Comparison of ENCODE assay signal across 9 cellular contexts in the genomic region with DNA sequence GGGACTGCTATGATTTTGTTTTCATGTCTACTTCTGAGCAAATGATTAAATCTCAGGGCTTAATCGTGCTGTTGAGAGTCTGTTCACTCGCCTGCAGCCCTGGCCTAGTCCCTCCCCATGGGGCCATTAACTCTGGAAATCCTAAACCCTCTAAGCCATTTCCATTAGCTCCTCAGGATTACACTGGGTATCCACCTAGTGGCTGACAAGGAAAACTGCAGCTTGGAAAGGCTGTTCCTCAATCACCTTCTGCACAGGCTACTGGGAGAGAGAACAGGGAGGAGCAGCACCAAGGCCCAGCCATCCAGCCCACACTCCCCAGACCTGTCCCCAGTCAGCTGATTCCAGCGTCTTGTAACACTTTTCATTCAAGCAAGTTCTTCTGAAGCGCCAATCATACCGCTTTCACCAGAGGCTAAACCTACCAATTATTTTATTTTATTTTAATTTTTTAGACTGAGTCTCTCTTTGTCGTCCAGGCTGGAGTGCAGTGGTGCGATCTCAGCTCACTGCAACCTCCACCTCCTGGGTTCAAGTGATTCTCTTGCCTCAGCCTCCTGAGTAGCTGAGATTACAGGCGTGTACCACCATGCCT. TPM values are rescaled to one million over a fixed set of nuclear protein-coding genes. Genes with fewer than 3 reads are reported as not detected.
A peak's percentile ranks its signal among the peaks of the same experiment; 100 is the strongest.
DNase-seq lines count a peak whose midpoint lies in the region; ATAC-seq and TF ChIP-seq lines count a peak whose summit lies in the region.
"Had no signal": no experiment of that assay in that cellular context is flagged by ENCODE, and none has a peak within 500 bp of the region (broad histone marks: within the 10 kb centered on the region; RNA-seq: fewer than 3 reads in every experiment).

No MANE protein-coding gene starts in this region.

- H4K20me1 ChIP-seq in DOHH2 (ENCODE audit: control insufficient read depth, insufficient read depth, low read depth, low read length) (no peaks in the 10 kb centered on the region), IMR-90 (ENCODE audit: insufficient read depth, low read length) (no peaks in the 10 kb centered on the region)

- H3K36me3 ChIP-seq in DOHH2 (ENCODE audit: control insufficient read depth, low read length) = no peaks in the 10 kb centered on the region
- H3K36me3 ChIP-seq in IMR-90 (ENCODE audit: control insufficient read depth, insufficient read depth, low read length) = no peaks in the 10 kb centered on the region
- no peaks in the 10 kb centered on the region for H3K36me3 ChIP-seq in body of pancreas (replicated peaks in 1 of 2; ENCODE audit: insufficient read depth in 1 of 2, low read depth in 2 of 2)
- no peaks in the 10 kb centered on the region for H3K36me3 ChIP-seq in stomach

- no peak overlapping the region for H3K4me3 ChIP-seq in DOHH2 (ENCODE audit: low read length)
- no peak overlapping the region for H3K4me3 ChIP-seq in IMR-90 (ENCODE audit: insufficient read depth, low read depth, low read length)
- no peak overlapping the region for H3K4me3 ChIP-seq in body of pancreas
- H3K4me3 ChIP-seq in stomach = no peak overlapping the region

- H3K14ac ChIP-seq in IMR-90 (replicated peaks; ENCODE audit: low read depth, low read length) = no peak overlapping the region

- peak; percentile 78 for ATAC-seq in GM19463 (IDR thresholded peaks at IDR 0.05; ENCODE audit: unreplicated experiment)
- peak; percentile 97 for ATAC-seq in IMR-90 (ENCODE audit: low read depth)
- ATAC-seq in body of pancreas = peak; percentile 60

- no peak overlapping the region for H2BK20ac ChIP-seq in IMR-90 (ENCODE audit: low read depth, low read length)

- no peak overlapping the region for H2AK9ac ChIP-seq in IMR-90 (replicated peaks; ENCODE audit: low read depth, low read length, poor library complexity)

- TF ChIP-seq POLR2A in IMR-90 (IDR thresholded peaks at IDR 0.05; ENCODE audit: low read depth, low read length) (no peak), body of pancreas (IDR thresholded peaks at IDR 0.05) (no peak), stomach (IDR thresholded peaks at IDR 0.05) (no peak)

- WGBS in IMR-90 (ENCODE audit: extremely low coverage in 2 of 2, insufficient read length in 1 of 2), 2 experiments = 0% methylated on average over 1 of the region's 8 CpGs; no CpG with 5 or more reads in 1 of the 2 experiments
- WGBS in body of pancreas, 2 donors = 44 to 60% methylated on average over 8 of the region's 8 CpGs
- 55 to 60% (median 57%) methylated on average over 8 of the region's 8 CpGs for WGBS in stomach, 5 donors

- TF ChIP-seq CTCF in DOHH2 (IDR thresholded peaks at IDR 0.05; ENCODE audit: low read depth, low read length, poor library complexity, severe bottlenecking) = peak; percentile 83
- TF ChIP-seq CTCF in IMR-90 (conservative IDR thresholded peaks at IDR 0.05; ENCODE audit: low read depth, low read length) = peak; percentile 62
- TF ChIP-seq CTCF in body of pancreas (IDR thresholded peaks at IDR 0.05) = peak; percentile 55 to 70 (median 64)
- TF ChIP-seq CTCF in stomach (IDR thresholded peaks at IDR 0.05) = peak in 5 of 7 experiments; percentile 20 to 76 (median 66)

- no peak overlapping the region for H3K18ac ChIP-seq in IMR-90 (ENCODE audit: low read depth, low read length)

- in situ Hi-C loops in IMR-90 (cut with MboI; ENCODE audit: low sequenced_read_pairs) = loop anchor here (25.0 kb wide), 1 partner anchor 306 kb away; no protein-coding TSS in a partner anchor

- H2AFZ ChIP-seq in IMR-90 (replicated peaks; ENCODE audit: low read length, poor library complexity) = no peak overlapping the region

- no peaks in the 10 kb centered on the region for H3K79me2 ChIP-seq in DOHH2 (ENCODE audit: control insufficient read depth, low read length)

- TF ChIP-seq EP300 in stomach (IDR thresholded peaks at IDR 0.05) = no peak

- no peaks in the 10 kb centered on the region for H3K79me1 ChIP-seq in IMR-90 (ENCODE audit: low read depth in 1 of 2, low read length in 2 of 2)

- no peak overlapping the region for H2AK5ac ChIP-seq in IMR-90 (ENCODE audit: low read depth, low read length)

- no peak overlapping the region for H2BK15ac ChIP-seq in IMR-90 (ENCODE audit: low read depth, low read length)

- no peak overlapping the region for H4K91ac ChIP-seq in IMR-90 (ENCODE audit: insufficient read depth, low read depth, low read length)

- no TSS peak for BruUV-seq in IMR-90 (replicated peaks; lab: Mats Ljungman, UMichigan)

- no peaks in the 10 kb centered on the region for H3K9me2 ChIP-seq in DOHH2 (replicated peaks; ENCODE audit: control insufficient read depth, low read length)

- no peak overlapping the region for H4K8ac ChIP-seq in IMR-90 (ENCODE audit: low read depth in 2 of 2, low read length in 2 of 2)

- H3K9me3 ChIP-seq in DOHH2 (ENCODE audit: control insufficient read depth, insufficient read depth, low read length) (no peaks in the 10 kb centered on the region), IMR-90 (ENCODE audit: control insufficient read depth, insufficient read depth, low read length) (no peaks in the 10 kb centered on the region), body of pancreas (no peaks in the 10 kb centered on the region), stomach (no peaks in the 10 kb centered on the region)

- no peak overlapping the region for H3K56ac ChIP-seq in IMR-90 (ENCODE audit: extremely low read depth, insufficient read depth, low read length)

- no peak overlapping the region for H3K4ac ChIP-seq in IMR-90 (ENCODE audit: low read depth, low read length)

- TF ChIP-seq RAD21 in IMR-90 (IDR thresholded peaks at IDR 0.05; ENCODE audit: low read length) = 0 out of 2 replicates have a peak, but pooled peaks have one; percentile 9

- H4K5ac ChIP-seq in IMR-90 (ENCODE audit: low read depth, low read length) = no peak overlapping the region

- no peaks in the 10 kb centered on the region for H3K9me1 ChIP-seq in IMR-90 (ENCODE audit: insufficient read depth, low read length)

- CTCF ChIA-PET in IMR-90 (lab: Yijun Ruan, JAX) = interaction anchor here (0.6 to 2.5 kb wide), 17 partner anchors 10 to 362 kb away, joined by 3 to 17 read pairs (median 4); no protein-coding TSS in a partner anchor

- H3K9ac ChIP-seq in IMR-90 (ENCODE audit: low read depth, low read length) = no peak overlapping the region

- H3K4me2 ChIP-seq in DOHH2 (ENCODE audit: low read length) = no peak overlapping the region
- H3K4me2 ChIP-seq in IMR-90 (ENCODE audit: low read depth, low read length) = no peak overlapping the region

- dilution Hi-C loops in IMR-90 (cut with HindIII; ENCODE audit: low sequenced_read_pairs, unreplicated experiment) = no loop called here

- H2BK120ac ChIP-seq in IMR-90 (ENCODE audit: low read depth, low read length) = no peak overlapping the region

- DNase-seq in IMR-90 (peak; percentile 43), NOMO-1 treated with dmso at 0.1 percent for 144 hours (lab: John Stamatoyannopoulos, UW; ENCODE audit: unreplicated experiment) (peak; percentile 8), body of pancreas (peak; percentile 15 to 37 (median 24)), iris pigment epithelial cell (ENCODE audit: low read depth) (peak; percentile 60), stomach (no peak), NCI-H1048 (lab: John Stamatoyannopoulos, UW) (no peak)

- H3K4me1 ChIP-seq in DOHH2 (ENCODE audit: control insufficient read depth, low read length) (peaks cover 18% of the 10 kb centered on the region), IMR-90 (ENCODE audit: control insufficient read depth, insufficient read depth, low read length) (no peaks in the 10 kb centered on the region), body of pancreas (no peaks in the 10 kb centered on the region), stomach (no peaks in the 10 kb centered on the region)

- POLR2A ChIA-PET in IMR-90 (lab: Charles Lee; ENCODE audit: unreplicated experiment) = no interaction called here

- intact Hi-C loops in IMR-90 (cut with micrococcal nuclease) (loop anchor here (1.0 kb wide), 1 partner anchor 75 kb away; no protein-coding TSS in a partner anchor), body of pancreas (cut with DNase I) (no loop called here), stomach (cut with DNase I; ENCODE audit: low total_unique reads) (no loop called here)

- peaks cover 2% of the 10 kb centered on the region; the same call in 1 of the 2 replicates for H3F3A ChIP-seq in DOHH2 (ENCODE audit: control insufficient read depth, insufficient read depth)

- H2BK5ac ChIP-seq in IMR-90 (ENCODE audit: low read depth, low read length, poor library complexity, severe bottlenecking) = no peak overlapping the region

- no peaks in the 10 kb centered on the region for H3K27me3 ChIP-seq in DOHH2 (ENCODE audit: control insufficient read depth, low read length)
- H3K27me3 ChIP-seq in IMR-90 (ENCODE audit: control insufficient read depth, insufficient read depth, low read length) = no peaks in the 10 kb centered on the region
- H3K27me3 ChIP-seq in body of pancreas = no peaks in the 10 kb centered on the region
- H3K27me3 ChIP-seq in stomach = no peaks in the 10 kb centered on the region

- no peak overlapping the region for H3K23ac ChIP-seq in IMR-90 (ENCODE audit: low read depth, low read length)

- no peak overlapping the region for H3K27ac ChIP-seq in DOHH2 (ENCODE audit: low read depth, low read length)
- H3K27ac ChIP-seq in IMR-90 (ENCODE audit: insufficient read depth, low read length) = no peak overlapping the region
- H3K27ac ChIP-seq in body of pancreas = no peak overlapping the region
- H3K27ac ChIP-seq in stomach = no peak overlapping the region

TF ChIP-seq in IMR-90, 13 proteins besides CTCF, POLR2A, EP300 and RAD21:
- TF ChIP-seq SMC3 (IDR thresholded peaks at IDR 0.05; ENCODE audit: low read depth, low read length) (peak; percentile 34; the same call in 1 of the 2 replicates), CEBPB (IDR thresholded peaks at IDR 0.05; ENCODE audit: low read depth, low read length) (no peak)
TF ChIP-seq in IMR-90: peak in this region for 1.

RNA-seq across cellular contexts. Expression of a gene that starts 48.7 kb away (rescaled TPM):
- total RNA-seq in IMR-90 (2012; rRNA removed) (not detected in 2 replicates), body of pancreas (not detected), stomach (not detected)
- polyA plus RNA-seq in IMR-90 (2012; rRNA removed) (not detected in 2 replicates), stomach (not detected)
- polyA plus RNA-seq in IMR-90 (2012; cell fraction: cytosol; rRNA removed) = not detected in 2 replicates
- polyA plus RNA-seq in IMR-90 (2012; cell fraction: nucleus; rRNA removed; ENCODE audit: low replicate concordance) = not detected in 2 replicates
- polyA plus RNA-seq: adipose tissue had no signal

RNA-seq across cellular contexts. Expression of a gene that starts 57.7 kb away (rescaled TPM):
- total RNA-seq in IMR-90 (2012; rRNA removed) = not detected in 2 replicates
- polyA plus RNA-seq in IMR-90 (2012; rRNA removed) = not detected in 2 replicates
- not detected in 2 replicates for polyA plus RNA-seq in IMR-90 (2012; cell fraction: cytosol; rRNA removed)
- polyA plus RNA-seq in IMR-90 (2012; cell fraction: nucleus; rRNA removed; ENCODE audit: low replicate concordance) = not detected in 2 replicates
- not detected for total RNA-seq in body of pancreas
- total RNA-seq in stomach = not detected
- polyA plus RNA-seq in stomach = not detected
- polyA plus RNA-seq: adipose tissue had no signal

Comparison
In these comparisons a context has a peak if more than half of its experiments do, and no peak if none do; other contexts are left out.
1. DNase-seq: peak in IMR-90 (single experiment), NOMO-1 treated with dmso at 0.1 percent for 144 hours (single experiment), body of pancreas (4 of 4) and iris pigment epithelial cell (single experiment); none in stomach (single experiment) and NCI-H1048 (single experiment).
2. Peak in every context shown above with its lines, with median percentiles within 50 percentile points of each other: CTCF ChIP-seq and ATAC-seq.